Comparison of ENCODE assay signal across 8 cellular contexts in the genomic region with DNA sequence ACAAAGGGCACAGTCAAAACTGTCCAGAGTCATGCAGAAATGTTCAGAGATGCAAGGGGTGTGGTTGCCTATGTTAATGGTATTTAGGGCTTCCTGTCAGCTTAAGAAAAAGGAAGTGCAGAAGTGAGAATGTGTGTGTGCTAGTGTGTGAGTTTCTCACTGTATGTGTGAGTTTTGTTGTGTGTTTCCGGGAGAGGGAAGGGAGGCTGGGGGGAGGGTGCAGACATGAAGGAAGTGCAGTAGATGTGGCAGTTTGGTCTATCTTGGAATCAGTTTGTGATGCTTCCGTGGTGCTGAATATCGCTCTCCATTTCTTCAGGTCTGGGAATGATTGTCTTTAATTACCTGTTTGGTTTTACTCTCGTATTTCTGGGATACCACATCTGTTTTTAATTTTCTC. TPM values are rescaled to one million over a fixed set of nuclear protein-coding genes. Genes with fewer than 3 reads are reported as not detected.
DNase-seq lines count a peak whose midpoint lies in the region; ATAC-seq and TF ChIP-seq lines count a peak whose summit lies in the region.

No MANE protein-coding gene starts in this region.

- no peak for TF ChIP-seq POLR2A in esophagus muscularis mucosa (IDR thresholded peaks at IDR 0.05; ENCODE audit: low read depth)

- H3K27ac Mint-ChIP-seq in activated naive CD4-positive, alpha-beta T cell treated with anti-CD3 and anti-CD28 coated beads, Interleukin-2, amount 10 ng/mL, durations not matched to agents 7 days and 5 days = peak overlapping the region; percentile 93

- H3K4me3 Mint-ChIP-seq in activated naive CD4-positive, alpha-beta T cell treated with anti-CD3 and anti-CD28 coated beads, Interleukin-2, amount 10 ng/mL, durations not matched to agents 7 days and 5 days = peak overlapping the region; percentile 42

- no peaks in the 10 kb centered on the region for H3K4me1 ChIP-seq in esophagus muscularis mucosa

- H3K9me3 Mint-ChIP-seq in activated naive CD4-positive, alpha-beta T cell treated with anti-CD3 and anti-CD28 coated beads, Interleukin-2, amount 10 ng/mL, durations not matched to agents 7 days and 5 days = no peaks in the 10 kb centered on the region

- no peaks in the 10 kb centered on the region for H3K36me3 ChIP-seq in esophagus muscularis mucosa

- intact Hi-C loops in esophagus muscularis mucosa (cut with DNase I) = no loop called here

- POLR2A ChIA-PET in HEK293T (lab: Yijun Ruan, JAX) = no interaction called here

- ATAC-seq in GM18858 (IDR thresholded peaks at IDR 0.05; ENCODE audit: unreplicated experiment) (peak; percentile 92), HG02884 (IDR thresholded peaks at IDR 0.05; ENCODE audit: unreplicated experiment) (peak; percentile 86)

- no peak for TF ChIP-seq EP300 in esophagus muscularis mucosa (IDR thresholded peaks at IDR 0.05)

- no peaks in the 10 kb centered on the region for H3K9me3 ChIP-seq in esophagus muscularis mucosa

- peak; percentile 70 for DNase-seq in SIG-M5 (lab: John Stamatoyannopoulos, UW)
- peak; percentile 79 for DNase-seq in activated naive CD4-positive, alpha-beta T cell treated with anti-CD3 and anti-CD28 coated beads, Interleukin-2, amount 10 ng/mL, durations not matched to agents 7 days and 5 days
- DNase-seq in stimulated activated CD4-positive, alpha-beta T cell treated with anti-CD3 and anti-CD28 coated beads, Interleukin-15, amount 100 ng/mL, for 24 hours = peak; percentile 66
- DNase-seq in HEK293T (ENCODE audit: extremely low spot score) = no peak
- no peak for DNase-seq in NCI-H146 (lab: John Stamatoyannopoulos, UW)
- no peak for DNase-seq in esophagus muscularis mucosa (ENCODE audit: extremely low spot score)

- no peak overlapping the region for H3K4me3 ChIP-seq in esophagus muscularis mucosa

- no peaks in the 10 kb centered on the region for H3K27me3 ChIP-seq in esophagus muscularis mucosa

- H3K27me3 Mint-ChIP-seq in activated naive CD4-positive, alpha-beta T cell treated with anti-CD3 and anti-CD28 coated beads, Interleukin-2, amount 10 ng/mL, durations not matched to agents 7 days and 5 days = no peaks in the 10 kb centered on the region

- 60% methylated on average over 4 of the region's 4 CpGs for WGBS in esophagus muscularis mucosa

- CTCF ChIA-PET in activated naive CD4-positive, alpha-beta T cell treated with anti-CD3 and anti-CD28 coated beads, Interleukin-2, amount 10 ng/mL, durations not matched to agents 7 days and 5 days (lab: Charles Lee) = interaction anchor here (0.6 to 1.6 kb wide), 4 partner anchors 26 to 93 kb away, joined by 3 read pairs; no protein-coding TSS in a partner anchor
- CTCF ChIA-PET in HEK293T (lab: Yijun Ruan, JAX) = no interaction called here

- TF ChIP-seq CTCF in esophagus muscularis mucosa (IDR thresholded peaks at IDR 0.05) = no peak

- peaks cover 74% of the 10 kb centered on the region for H3K4me1 Mint-ChIP-seq in activated naive CD4-positive, alpha-beta T cell treated with anti-CD3 and anti-CD28 coated beads, Interleukin-2, amount 10 ng/mL, durations not matched to agents 7 days and 5 days

- peaks cover 3% of the 10 kb centered on the region for H3K36me3 Mint-ChIP-seq in activated naive CD4-positive, alpha-beta T cell treated with anti-CD3 and anti-CD28 coated beads, Interleukin-2, amount 10 ng/mL, durations not matched to agents 7 days and 5 days

- no peak overlapping the region for H3K27ac ChIP-seq in esophagus muscularis mucosa (replicated peaks in 1 of 4)

TF ChIP-seq in HEK293T, 16 proteins besides CTCF, POLR2A, EP300 and RAD21:
- TF ChIP-seq ZNF384 (IDR thresholded peaks at IDR 0.05) (no peak), SUZ12 (IDR thresholded peaks at IDR 0.05) (no peak)

RNA-seq across cellular contexts. Expression of a gene that starts 16.5 kb away (rescaled TPM):
- total RNA-seq in esophagus muscularis mucosa = not detected

Comparison
In these comparisons a context has a peak if more than half of its experiments do, and no peak if none do; other contexts are left out.
1. DNase-seq: peak in SIG-M5 (single experiment), activated naive CD4-positive, alpha-beta T cell treated with anti-CD3 and anti-CD28 coated beads, Interleukin-2, amount 10 ng/mL, durations not matched to agents 7 days and 5 days (single experiment) and stimulated activated CD4-positive, alpha-beta T cell treated with anti-CD3 and anti-CD28 coated beads, Interleukin-15, amount 100 ng/mL, for 24 hours (single experiment); none in HEK293T (single experiment), NCI-H146 (single experiment) and esophagus muscularis mucosa (single experiment).